In the genomic region with DNA sequence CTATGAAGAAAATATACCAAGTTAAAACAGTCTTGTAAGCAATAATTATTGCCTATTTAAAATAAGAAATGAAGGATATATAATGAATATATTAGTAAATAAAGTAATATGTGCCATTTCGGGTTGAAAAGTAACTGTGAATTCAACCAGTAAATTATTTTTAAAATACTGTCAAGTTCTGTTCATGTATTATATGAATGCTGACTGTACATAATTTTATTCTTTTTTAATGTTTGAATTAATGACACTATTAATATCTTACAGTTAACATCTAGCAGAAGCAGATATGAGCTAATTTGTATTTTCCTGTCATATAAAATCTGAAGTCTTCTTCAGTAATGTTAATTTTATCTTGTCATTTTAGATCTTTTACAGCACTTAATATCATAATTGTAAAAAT, we compare ENCODE assay signal across 7 cellular contexts.
"Had no signal": no experiment of that assay in that cellular context is flagged by ENCODE, and none has a peak within 500 bp of the region (broad histone marks: within the 10 kb centered on the region; RNA-seq: fewer than 3 reads in every experiment).

No MANE protein-coding gene starts in this region.

- FAIRE-seq: GM12878, GM12891, GM12892, GM18507, GM19239 had no signal

- DNase-seq: GDM1, GF-D8 had no signal

- ATAC-seq: GM12878 had no signal

- H3K4me3 ChIP-seq: GM12878 had no signal
